In the genomic region with DNA sequence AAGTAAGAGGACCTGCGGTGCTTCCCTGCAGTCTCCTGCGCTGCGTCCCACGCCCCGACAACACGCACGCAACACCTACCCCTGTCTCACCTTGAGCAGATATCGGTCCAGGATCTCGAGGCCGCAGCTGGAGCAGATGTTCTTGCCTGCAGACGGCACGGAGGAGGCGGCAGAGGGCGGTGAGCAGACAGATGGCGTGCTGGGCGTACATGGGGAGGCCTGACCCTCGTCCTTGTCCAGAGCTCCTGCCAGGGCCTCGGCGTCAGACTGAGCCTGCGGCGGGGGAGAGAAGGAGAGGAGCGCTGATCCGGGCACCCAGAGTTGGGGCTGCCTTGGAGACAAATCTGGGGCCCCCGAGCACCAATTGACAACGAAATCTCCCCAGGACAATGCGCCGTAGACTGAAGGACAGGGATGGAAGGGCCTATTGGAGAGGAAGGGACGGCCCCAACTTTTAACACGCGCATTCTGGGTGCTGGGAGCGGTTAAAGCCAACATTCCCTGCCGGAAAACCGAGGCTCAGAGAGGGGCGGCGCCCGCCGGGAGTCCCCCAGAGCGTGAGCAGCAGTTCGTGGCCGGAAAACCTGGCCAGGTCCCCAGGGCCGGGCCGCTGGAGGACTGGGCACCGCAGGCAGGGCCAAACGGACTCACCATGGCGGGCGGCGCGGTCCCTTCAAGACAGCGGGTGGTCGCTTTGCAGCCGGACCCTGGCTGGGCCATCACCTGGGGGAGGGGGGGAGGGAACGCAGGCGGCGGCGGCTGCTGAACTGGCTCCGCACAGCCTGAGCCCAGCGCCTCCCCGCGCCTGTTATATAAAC, we compare ENCODE assay signal across 12 cellular contexts. TPM values are rescaled to one million over a fixed set of nuclear protein-coding genes. Genes with fewer than 3 reads are reported as not detected.
A peak's percentile ranks its signal among the peaks of the same experiment; 100 is the strongest.
DNase-seq lines count a peak whose midpoint lies in the region; ATAC-seq and TF ChIP-seq lines count a peak whose summit lies in the region.
"Had no signal": no experiment of that assay in that cellular context is flagged by ENCODE, and none has a peak within 500 bp of the region (broad histone marks: within the 10 kb centered on the region; RNA-seq: fewer than 3 reads in every experiment).

No MANE protein-coding gene starts in this region.

- ATAC-seq in left lobe of liver (peak; percentile 12), HG03159 (IDR thresholded peaks at IDR 0.05; ENCODE audit: unreplicated experiment) (no peak), GM18502 (IDR thresholded peaks at IDR 0.05; ENCODE audit: poor library complexity, unreplicated experiment) (no peak)
- ATAC-seq: stimulated activated memory B cell treated with anti-CD40 and anti-IgM and Interleukin-4, amounts not matched to agents 10 μg/mL and 1 μg/mL and 100 μg/mL, for 72 hours had no signal

- peak overlapping the region; percentile 94 for H3K4me2 ChIP-seq in smooth muscle cell

- H3K9me3 ChIP-seq in ascending aorta, result no peaks in the 10 kb centered on the region
- no peaks in the 10 kb centered on the region for H3K9me3 ChIP-seq in smooth muscle cell (replicated peaks; ENCODE audit: low read depth)

- H3K27ac ChIP-seq in ascending aorta, result no peak overlapping the region
- no peak overlapping the region for H3K27ac ChIP-seq in smooth muscle cell (ENCODE audit: low read depth)

- no peak for TF ChIP-seq CTCF in ascending aorta (IDR thresholded peaks at IDR 0.05)
- TF ChIP-seq CTCF in smooth muscle cell (IDR thresholded peaks at IDR 0.05; ENCODE audit: borderline replicate concordance, insufficient read depth, poor library complexity, severe bottlenecking), result no peak

- POLR2A ChIA-PET in HEK293T (lab: Yijun Ruan, JAX), result no interaction called here

- H2AFZ ChIP-seq in smooth muscle cell (ENCODE audit: low read depth), result no peak overlapping the region

- H3K79me2 ChIP-seq in smooth muscle cell (ENCODE audit: low read depth), result no peaks in the 10 kb centered on the region

- WGBS in smooth muscle cell (ENCODE audit: low lambda C conversion rate), result 4% methylated on average over 52 of the region's 59 CpGs

- H3K4me1 ChIP-seq in ascending aorta (peaks cover 3 to 16% of the 10 kb centered on the region in 2 donors), smooth muscle cell (ENCODE audit: low read depth) (peaks cover 11% of the 10 kb centered on the region)

- CTCF ChIA-PET in HEK293T (lab: Yijun Ruan, JAX), result interaction anchor here (0.6 kb wide), 1 partner anchor 11 kb away, joined by 3 read pairs; no protein-coding TSS in a partner anchor

- H3K36me3 ChIP-seq in ascending aorta (no peaks in the 10 kb centered on the region), smooth muscle cell (ENCODE audit: low read depth) (no peaks in the 10 kb centered on the region)

- H3F3A ChIP-seq in smooth muscle cell (ENCODE audit: low read depth), result no peaks in the 10 kb centered on the region

- H3K4me3 ChIP-seq in ascending aorta (peak overlapping the region; percentile 57 to 62), smooth muscle cell (no peak overlapping the region)

- H3K27me3 ChIP-seq in ascending aorta (peaks cover 20% of the 10 kb centered on the region), smooth muscle cell (ENCODE audit: low read depth) (peaks cover 100% of the 10 kb centered on the region)

- no peaks in the 10 kb centered on the region for H4K20me1 ChIP-seq in smooth muscle cell (ENCODE audit: low read depth)

- H3K9ac ChIP-seq in smooth muscle cell (ENCODE audit: low read depth), result no peak overlapping the region

- intact Hi-C loops in ascending aorta (cut with DNase I), result no loop called here

- peak; percentile 38 for DNase-seq in HEK293T (ENCODE audit: extremely low spot score)
- no peak for DNase-seq in ascending aorta (ENCODE audit: low spot score in 2 of 2)
- no peak for DNase-seq in left lobe of liver (ENCODE audit: low spot score)
- DNase-seq in smooth muscle cell (lab: John Stamatoyannopoulos, UW; ENCODE audit: unreplicated experiment), result no peak
- no peak for DNase-seq in activated CD4-positive, alpha-beta T cell treated with anti-CD3 and anti-CD28 coated beads for 48 hours
- DNase-seq: activated CD8-positive, alpha-beta memory T cell treated with anti-CD3 and anti-CD28 coated beads, Interleukin-2, amount 50 U/mL, for 4 hours; amniotic stem cell; hypothalamus; NCI-H345 had no signal

TF ChIP-seq in HEK293T, 16 proteins besides CTCF, POLR2A, EP300 and RAD21:
- TF ChIP-seq ARNT (IDR thresholded peaks at IDR 0.05), result no peak
- TF ChIP-seq ELF4 (IDR thresholded peaks at IDR 0.05), result no peak
- TF ChIP-seq, protein P1, sequence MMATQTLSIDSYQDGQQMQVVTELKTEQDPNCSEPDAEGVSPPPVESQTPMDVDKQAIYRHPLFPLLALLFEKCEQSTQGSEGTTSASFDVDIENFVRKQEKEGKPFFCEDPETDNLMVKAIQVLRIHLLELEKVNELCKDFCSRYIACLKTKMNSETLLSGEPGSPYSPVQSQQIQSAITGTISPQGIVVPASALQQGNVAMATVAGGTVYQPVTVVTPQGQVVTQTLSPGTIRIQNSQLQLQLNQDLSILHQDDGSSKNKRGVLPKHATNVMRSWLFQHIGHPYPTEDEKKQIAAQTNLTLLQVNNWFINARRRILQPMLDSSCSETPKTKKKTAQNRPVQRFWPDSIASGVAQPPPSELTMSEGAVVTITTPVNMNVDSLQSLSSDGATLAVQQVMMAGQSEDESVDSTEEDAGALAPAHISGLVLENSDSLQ (IDR thresholded peaks at IDR 0.05), result no peak
- no peak for TF ChIP-seq L3MBTL2 (conservative IDR thresholded peaks at IDR 0.05)
TF ChIP-seq in HEK293T: peak in this region for 0.

RNA-seq across cellular contexts. Expression of a gene that starts 1.8 kb away (rescaled TPM):
- total RNA-seq in ascending aorta, result 141 TPM
- total RNA-seq in left lobe of liver, result 0.20 TPM
- total RNA-seq in smooth muscle cell, result not detected in 2 replicates
- polyA plus RNA-seq in smooth muscle cell, result 0.33 TPM in 1 of 2 replicates, not detected in the other

RNA-seq across cellular contexts. Expression of a gene that starts 37.7 kb away (rescaled TPM):
- total RNA-seq in ascending aorta (63.8 TPM), left lobe of liver (7.5 TPM), smooth muscle cell (11.9 and 15.3 TPM in 2 replicates)
- polyA plus RNA-seq in smooth muscle cell, result 22.1 and 29.6 TPM in 2 replicates

RNA-seq across cellular contexts. Expression of a gene that starts 37.7 kb away (rescaled TPM):
- 16.1 TPM for total RNA-seq in ascending aorta
- 16.3 TPM for total RNA-seq in left lobe of liver
- 19.8 and 28.1 TPM in 2 replicates for total RNA-seq in smooth muscle cell
- polyA plus RNA-seq in smooth muscle cell, result 8.4 and 12.9 TPM in 2 replicates

Comparison
In these comparisons a context has a peak if more than half of its experiments do, and no peak if none do; other contexts are left out.
1. RNA of a gene that starts 1.8 kb away (total RNA-seq): 141 TPM in ascending aorta (single experiment); 0.20 TPM in left lobe of liver (single experiment) and not detected in smooth muscle cell; every median in the first group is over 100 times any median in the second.